25 cellular contexts compared by ENCODE assay signal in genomic region chr1:214997685-214998084, GRCh38.
"Had no signal": no experiment of that assay in that cellular context is flagged by ENCODE, and none has a peak within 500 bp of the region (broad histone marks: within the 10 kb centered on the region; RNA-seq: fewer than 3 reads in every experiment).

No MANE protein-coding gene starts in this region.

- DNase-seq: activated CD4-positive, alpha-beta T cell treated with anti-CD3 and anti-CD28 coated beads, Interleukin-2, amount 10 ng/mL, durations not matched to agents 24 days and 14 days; activated CD4-positive, alpha-beta T cell treated with anti-CD3 and anti-CD28 coated beads, Interleukin-2, amount 50 U/mL, for 4 hours; activated CD8-positive, alpha-beta T cell treated with anti-CD3 and anti-CD28 coated beads for 36 hours; activated gamma-delta T cell treated with Interleukin-2 at 50 U/mL for 16 hours; activated naive CD4-positive, alpha-beta T cell treated with anti-CD3 and anti-CD28 coated beads for 36 hours; activated T-cell treated with anti-CD3 and anti-CD28 coated beads, Interleukin-2, amount 50 U/mL, for 1 hour; adrenal gland; anterior cingulate cortex; caudate nucleus; cerebellar nuclear complex; cortex of kidney; NCI-H1105; NCI-H1436; NCI-H1694; NCI-H1930; NCI-H2081 treated with DMSO at 0.1 percent for 48 hours; NCI-H446 treated with DMSO at 0.1 percent for 48 hours; NCI-H524; NK-92 treated with Interleukin-12 subunit alpha and Interleukin-12 subunit beta, amount 100 ng/mL, for 24 hours; Right ventricle myocardium superior; SK-N-SH; T1000 had no signal

- H3K27me3 ChIP-seq: adrenal gland, SJSA1 had no signal

- H3K4me1 ChIP-seq: adrenal gland had no signal

- H3K27ac ChIP-seq: adrenal gland, SJSA1 had no signal

- H3K4me2 ChIP-seq: SK-N-SH had no signal

- H3K9me3 ChIP-seq: adrenal gland, SJSA1, SK-N-SH had no signal

- ATAC-seq: activated CD8-positive, alpha-beta T cell treated with anti-CD3 and anti-CD28 coated beads for 36 hours; activated naive CD4-positive, alpha-beta T cell treated with anti-CD3 and anti-CD28 coated beads, Interleukin-2, amount 50 U/mL, for 72 hours; K562 had no signal

- H3K4me3 ChIP-seq: adrenal gland, K562, SJSA1 had no signal

- H3K36me3 ChIP-seq: adrenal gland, SJSA1 had no signal
